Comparison of ENCODE assay signal across 22 cellular contexts in the genomic region with DNA sequence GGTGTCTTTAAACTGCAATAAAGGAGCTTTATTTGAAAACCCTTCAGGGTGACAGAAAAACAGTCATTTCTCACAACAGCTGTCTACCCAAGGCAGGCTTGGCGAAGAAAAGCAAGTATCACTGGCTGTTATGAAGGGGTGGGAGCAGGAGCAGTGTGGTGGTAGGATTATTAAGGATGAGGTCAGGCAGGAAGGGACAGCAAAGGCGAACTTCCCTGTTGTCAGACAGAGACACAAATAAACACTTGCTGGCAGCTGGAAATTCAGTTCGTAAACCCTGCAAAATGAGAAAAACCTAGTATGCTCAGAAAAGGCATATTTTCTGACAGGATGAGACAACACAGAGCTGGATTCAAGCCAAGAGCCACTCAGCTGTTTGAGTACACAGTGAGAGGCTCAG.
"Had no signal": no experiment of that assay in that cellular context is flagged by ENCODE, and none has a peak within 500 bp of the region (broad histone marks: within the 10 kb centered on the region; RNA-seq: fewer than 3 reads in every experiment).

No MANE protein-coding gene starts in this region.

- H3K9me3 ChIP-seq: tibial nerve had no signal

- DNase-seq: activated CD4-positive, alpha-beta T cell treated with anti-CD3 and anti-CD28 coated beads for 1 hour; activated CD4-positive, alpha-beta T cell treated with anti-CD3 and anti-CD28 coated beads, Interleukin-2, amount 50 U/mL, for 1 hour; activated CD8-positive, alpha-beta T cell treated with anti-CD3 and anti-CD28 coated beads, Interleukin-2, amount 10 ng/mL, durations not matched to agents 7 days and 5 days; activated gamma-delta T cell treated with Interleukin-2 at 50 U/mL for 16 hours; aorta; dermis blood vessel endothelial cell; effector CD8-positive, alpha-beta T cell; foreskin melanocyte; glutamatergic neuron; hippocampal formation; left ventricle myocardium superior; mammary epithelial cell; midbrain; nephron progenitor cell; nucleus accumbens; right cardiac atrium; stimulated activated CD4-positive, alpha-beta T cell treated with anti-CD3 and anti-CD28 coated beads, Interleukin-1b, Interleukin-23, amount 100 ng/mL, for 48 hours; stimulated activated naive CD8-positive, alpha-beta T cell treated with anti-CD3 and anti-CD28 coated beads, Interleukin-15, amount 100 ng/mL, for 72 hours; T-helper 9 cell had no signal

- H2AFZ ChIP-seq: parathyroid adenoma had no signal

- H3K27me3 ChIP-seq: tibial nerve had no signal

- H3K9ac ChIP-seq: parathyroid adenoma had no signal

- H3K4me3 ChIP-seq: tibial nerve had no signal

- H3K36me3 ChIP-seq: tibial nerve had no signal

- H3K27ac ChIP-seq: parathyroid adenoma, tibial nerve had no signal

- ATAC-seq: activated CD8-positive, alpha-beta T cell treated with anti-CD3 and anti-CD28 coated beads, Interleukin-2, amount 10 ng/mL, durations not matched to agents 7 days and 5 days; left ventricle myocardium superior; right cardiac atrium; stimulated activated effector memory CD8-positive, alpha-beta T cell treated with anti-CD3 and anti-CD28 coated beads, Interleukin-12 subunit alpha, Interleukin-12 subunit beta, amount 100 ng/mL, for 72 hours; stimulated activated naive CD8-positive, alpha-beta T cell treated with anti-CD3 and anti-CD28 coated beads, Interleukin-15, amount 100 ng/mL, for 72 hours had no signal

- H3K4me1 ChIP-seq: parathyroid adenoma, tibial nerve had no signal
